Comparison of ENCODE assay signal across 8 cellular contexts in genomic region chr20:35791823-35792222, GRCh38. TPM values are rescaled to one million over a fixed set of nuclear protein-coding genes. Genes with fewer than 3 reads are reported as not detected.
DNase-seq lines count a peak whose midpoint lies in the region; ATAC-seq and TF ChIP-seq lines count a peak whose summit lies in the region.

No MANE protein-coding gene starts in this region.

- TF ChIP-seq EP300 in suprapubic skin (IDR thresholded peaks at IDR 0.05), result no peak

- CTCF ChIA-PET in activated CD4-positive, alpha-beta memory T cell treated with anti-CD3 and anti-CD28 coated beads for 36 hours (lab: Charles Lee), result no interaction called here

- H3K36me3 Mint-ChIP-seq in activated CD4-positive, alpha-beta memory T cell treated with anti-CD3 and anti-CD28 coated beads for 36 hours, result peaks cover 4% of the 10 kb centered on the region

- DNase-seq in Right ventricle myocardium superior (no peak), left ventricle myocardium inferior (no peak), left ventricle myocardium superior (no peak), suprapubic skin (ENCODE audit: low spot score in 2 of 2) (no peak), DMS 273 (lab: John Stamatoyannopoulos, UW; ENCODE audit: unreplicated experiment) (no peak), islet precursor cell (no peak), thyroid gland (no peak)
- DNase-seq in activated CD4-positive, alpha-beta memory T cell treated with anti-CD3 and anti-CD28 coated beads for 36 hours, result peak; percentile 45

- H3K4me3 ChIP-seq in left ventricle myocardium inferior (no peak overlapping the region), suprapubic skin (no peak overlapping the region), thyroid gland (replicated peaks in 1 of 3) (no peak overlapping the region)

- TF ChIP-seq POLR2A in suprapubic skin (IDR thresholded peaks at IDR 0.05) (no peak), thyroid gland (IDR thresholded peaks at IDR 0.05) (no peak)

- H3K9me3 ChIP-seq in left ventricle myocardium inferior (replicated peaks), result no peaks in the 10 kb centered on the region
- H3K9me3 ChIP-seq in suprapubic skin, result no peaks in the 10 kb centered on the region
- no peaks in the 10 kb centered on the region for H3K9me3 ChIP-seq in thyroid gland

- H3K27me3 Mint-ChIP-seq in activated CD4-positive, alpha-beta memory T cell treated with anti-CD3 and anti-CD28 coated beads for 36 hours, result no peaks in the 10 kb centered on the region

- H3K36me3 ChIP-seq in left ventricle myocardium inferior (no peaks in the 10 kb centered on the region), suprapubic skin (no peaks in the 10 kb centered on the region), thyroid gland (no peaks in the 10 kb centered on the region)

- peak; percentile 36 for ATAC-seq in Right ventricle myocardium superior (ENCODE audit: poor library complexity)
- ATAC-seq in left ventricle myocardium superior, result peak; percentile 41

- peaks cover 19% of the 10 kb centered on the region for H3K4me1 Mint-ChIP-seq in activated CD4-positive, alpha-beta memory T cell treated with anti-CD3 and anti-CD28 coated beads for 36 hours (ENCODE audit: low read depth)

- no peaks in the 10 kb centered on the region for H3K27me3 ChIP-seq in left ventricle myocardium inferior (ENCODE audit: low read depth)
- no peaks in the 10 kb centered on the region for H3K27me3 ChIP-seq in suprapubic skin
- H3K27me3 ChIP-seq in thyroid gland, result no peaks in the 10 kb centered on the region

- no peak overlapping the region for H3K27ac ChIP-seq in left ventricle myocardium inferior (replicated peaks)
- H3K27ac ChIP-seq in suprapubic skin, result peak overlapping the region; percentile 54
- H3K27ac ChIP-seq in thyroid gland, result no peak overlapping the region

- no peak for TF ChIP-seq CTCF in left ventricle myocardium inferior (IDR thresholded peaks at IDR 0.05; ENCODE audit: borderline replicate concordance)
- TF ChIP-seq CTCF in suprapubic skin (IDR thresholded peaks at IDR 0.05), result no peak
- no peak for TF ChIP-seq CTCF in thyroid gland (IDR thresholded peaks at IDR 0.05)

- POLR2A ChIA-PET in activated CD4-positive, alpha-beta memory T cell treated with anti-CD3 and anti-CD28 coated beads for 36 hours (lab: Charles Lee), result interaction anchor here (1.2 kb wide), 1 partner anchor 50 kb away, joined by 4 read pairs; the partner anchor contains the start of gene RBM39

- intact Hi-C loops in Right ventricle myocardium superior (cut with DNase I) (no loop called here), left ventricle myocardium inferior (cut with micrococcal nuclease) (no loop called here), left ventricle myocardium superior (cut with micrococcal nuclease) (no loop called here), thyroid gland (cut with DNase I) (no loop called here)
- intact Hi-C loops in activated CD4-positive, alpha-beta memory T cell treated with anti-CD3 and anti-CD28 coated beads for 36 hours (cut with micrococcal nuclease), result no loop called here

- no peaks in the 10 kb centered on the region for H3K9me3 Mint-ChIP-seq in activated CD4-positive, alpha-beta memory T cell treated with anti-CD3 and anti-CD28 coated beads for 36 hours

- no peak overlapping the region for H3K4me3 Mint-ChIP-seq in activated CD4-positive, alpha-beta memory T cell treated with anti-CD3 and anti-CD28 coated beads for 36 hours

- H3K4me1 ChIP-seq in left ventricle myocardium inferior (peaks cover 11% of the 10 kb centered on the region), suprapubic skin (peaks cover 18% of the 10 kb centered on the region), thyroid gland (peaks cover 0 to 5% of the 10 kb centered on the region in 2 donors)

- peak overlapping the region; percentile 14 for H3K27ac Mint-ChIP-seq in activated CD4-positive, alpha-beta memory T cell treated with anti-CD3 and anti-CD28 coated beads for 36 hours

- WGBS in suprapubic skin, result 31% methylated on average over 3 of the region's 3 CpGs
- 69 to 81% methylated on average over 3 of the region's 3 CpGs for WGBS in thyroid gland, 2 donors

RNA-seq across cellular contexts. Expression of gene PHF20, which starts 20.0 kb away (rescaled TPM):
- total RNA-seq in Right ventricle myocardium superior (37.2 TPM), left ventricle myocardium inferior (35.9 TPM), left ventricle myocardium superior (37.0 TPM), suprapubic skin (10 to 100 TPM; 44.2 to 60.6 (median 47.3) TPM), thyroid gland (10 to 100 TPM; 28.0 to 51.7 (median 35.2) TPM)
- 10 to 100 TPM; 49.1 to 50.5 TPM for total RNA-seq in activated CD4-positive, alpha-beta memory T cell treated with anti-CD3 and anti-CD28 coated beads for 36 hours

RNA-seq across cellular contexts. Expression of gene RBM39, which starts 49.8 kb away (rescaled TPM):
- 134 TPM for total RNA-seq in Right ventricle myocardium superior
- total RNA-seq in left ventricle myocardium inferior, result 128 TPM
- 100 to 1,000 TPM; 243 to 259 TPM for total RNA-seq in activated CD4-positive, alpha-beta memory T cell treated with anti-CD3 and anti-CD28 coated beads for 36 hours
- total RNA-seq in left ventricle myocardium superior, result 146 TPM
- 100 to 1,000 TPM; 245 to 599 (median 258) TPM for total RNA-seq in suprapubic skin
- 100 to 1,000 TPM; 315 to 475 (median 368) TPM for total RNA-seq in thyroid gland
